In the genomic region with DNA sequence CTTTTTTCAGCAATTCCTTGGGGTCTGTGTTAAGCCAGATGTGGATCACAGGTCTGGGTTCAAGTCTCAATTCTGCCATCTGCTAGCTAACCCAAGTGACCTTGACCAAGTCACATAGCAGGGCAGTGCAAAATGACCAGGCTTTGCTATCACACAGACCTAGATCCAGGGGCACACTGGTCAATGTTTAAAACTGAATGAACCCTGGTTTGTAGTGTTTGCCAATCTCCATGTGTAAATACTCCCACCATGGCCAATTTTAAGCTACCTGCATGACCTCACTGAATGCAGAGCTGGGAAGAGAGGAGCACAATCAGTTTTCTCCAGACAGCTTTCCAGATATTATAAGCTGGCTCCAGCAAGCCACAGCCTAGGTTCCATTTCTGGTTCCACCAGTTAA, we compare ENCODE assay signal across 1 cellular context.
A peak's percentile ranks its signal among the peaks of the same experiment; 100 is the strongest.
TF ChIP-seq lines count a peak whose summit lies in the region.

No MANE protein-coding gene starts in this region.

TF ChIP-seq in HepG2, 621 proteins besides CTCF, POLR2A, EP300 and RAD21 (continued from another document):
- TF ChIP-seq RNF219 (CRISPR knock-in tag; IDR thresholded peaks at IDR 0.05) (no peak), FOXA1 (IDR thresholded peaks at IDR 0.05) (no peak), FOXA1 (CRISPR knock-in tag; IDR thresholded peaks at IDR 0.05) (peak; percentile 58; the same call in 1 of the 2 replicates), TBX3 (IDR thresholded peaks at IDR 0.05; ENCODE audit: borderline replicate concordance) (no peak), HNF4A (CRISPR knock-in tag; IDR thresholded peaks at IDR 0.05) (peak; percentile 72), ZNF891 (CRISPR knock-in tag; IDR thresholded peaks at IDR 0.05) (no peak), ZNF775 (CRISPR knock-in tag; IDR thresholded peaks at IDR 0.05; ENCODE audit: borderline replicate concordance) (no peak), MIXL1 (CRISPR knock-in tag; IDR thresholded peaks at IDR 0.05) (peak; percentile 52), ISL2 (CRISPR knock-in tag; IDR thresholded peaks at IDR 0.05) (peak; percentile 40; the same call in 1 of the 2 replicates), ISX (CRISPR knock-in tag; conservative IDR thresholded peaks at IDR 0.05) (no peak), KMT2B (CRISPR knock-in tag; IDR thresholded peaks at IDR 0.05) (no peak), ZNF503 (CRISPR knock-in tag; IDR thresholded peaks at IDR 0.05) (no peak), ZNF720 (CRISPR knock-in tag; IDR thresholded peaks at IDR 0.05) (no peak), HNF1B (CRISPR knock-in tag; IDR thresholded peaks at IDR 0.05) (no peak), MBNL3 (CRISPR knock-in tag; conservative IDR thresholded peaks at IDR 0.05) (no peak), SMARCC2 (IDR thresholded peaks at IDR 0.05) (no peak), PTBP1 (IDR thresholded peaks at IDR 0.05; ENCODE audit: low read depth, low read length, poor library complexity, severe bottlenecking) (no peak), GZF1 (CRISPR knock-in tag; IDR thresholded peaks at IDR 0.05) (no peak), ZNF253 (CRISPR knock-in tag; IDR thresholded peaks at IDR 0.05; ENCODE audit: borderline replicate concordance) (no peak), ZNF138 (CRISPR knock-in tag; IDR thresholded peaks at IDR 0.05; ENCODE audit: low read depth) (no peak)
- TF ChIP-seq, protein P1, sequence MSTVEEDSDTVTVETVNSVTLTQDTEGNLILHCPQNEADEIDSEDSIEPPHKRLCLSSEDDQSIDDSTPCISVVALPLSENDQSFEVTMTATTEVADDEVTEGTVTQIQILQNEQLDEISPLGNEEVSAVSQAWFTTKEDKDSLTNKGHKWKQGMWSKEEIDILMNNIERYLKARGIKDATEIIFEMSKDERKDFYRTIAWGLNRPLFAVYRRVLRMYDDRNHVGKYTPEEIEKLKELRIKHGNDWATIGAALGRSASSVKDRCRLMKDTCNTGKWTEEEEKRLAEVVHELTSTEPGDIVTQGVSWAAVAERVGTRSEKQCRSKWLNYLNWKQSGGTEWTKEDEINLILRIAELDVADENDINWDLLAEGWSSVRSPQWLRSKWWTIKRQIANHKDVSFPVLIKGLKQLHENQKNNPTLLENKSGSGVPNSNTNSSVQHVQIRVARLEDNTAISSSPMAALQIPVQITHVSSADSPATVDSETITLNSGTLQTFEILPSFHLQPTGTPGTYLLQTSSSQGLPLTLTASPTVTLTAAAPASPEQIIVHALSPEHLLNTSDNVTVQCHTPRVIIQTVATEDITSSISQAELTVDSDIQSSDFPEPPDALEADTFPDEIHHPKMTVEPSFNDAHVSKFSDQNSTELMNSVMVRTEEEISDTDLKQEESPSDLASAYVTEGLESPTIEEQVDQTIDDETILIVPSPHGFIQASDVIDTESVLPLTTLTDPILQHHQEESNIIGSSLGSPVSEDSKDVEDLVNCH (CRISPR knock-in tag; IDR thresholded peaks at IDR 0.05), result no peak
- TF ChIP-seq, protein P2, sequence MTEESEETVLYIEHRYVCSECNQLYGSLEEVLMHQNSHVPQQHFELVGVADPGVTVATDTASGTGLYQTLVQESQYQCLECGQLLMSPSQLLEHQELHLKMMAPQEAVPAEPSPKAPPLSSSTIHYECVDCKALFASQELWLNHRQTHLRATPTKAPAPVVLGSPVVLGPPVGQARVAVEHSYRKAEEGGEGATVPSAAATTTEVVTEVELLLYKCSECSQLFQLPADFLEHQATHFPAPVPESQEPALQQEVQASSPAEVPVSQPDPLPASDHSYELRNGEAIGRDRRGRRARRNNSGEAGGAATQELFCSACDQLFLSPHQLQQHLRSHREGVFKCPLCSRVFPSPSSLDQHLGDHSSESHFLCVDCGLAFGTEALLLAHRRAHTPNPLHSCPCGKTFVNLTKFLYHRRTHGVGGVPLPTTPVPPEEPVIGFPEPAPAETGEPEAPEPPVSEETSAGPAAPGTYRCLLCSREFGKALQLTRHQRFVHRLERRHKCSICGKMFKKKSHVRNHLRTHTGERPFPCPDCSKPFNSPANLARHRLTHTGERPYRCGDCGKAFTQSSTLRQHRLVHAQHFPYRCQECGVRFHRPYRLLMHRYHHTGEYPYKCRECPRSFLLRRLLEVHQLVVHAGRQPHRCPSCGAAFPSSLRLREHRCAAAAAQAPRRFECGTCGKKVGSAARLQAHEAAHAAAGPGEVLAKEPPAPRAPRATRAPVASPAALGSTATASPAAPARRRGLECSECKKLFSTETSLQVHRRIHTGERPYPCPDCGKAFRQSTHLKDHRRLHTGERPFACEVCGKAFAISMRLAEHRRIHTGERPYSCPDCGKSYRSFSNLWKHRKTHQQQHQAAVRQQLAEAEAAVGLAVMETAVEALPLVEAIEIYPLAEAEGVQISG (CRISPR knock-in tag; IDR thresholded peaks at IDR 0.05), result no peak
TF ChIP-seq in HepG2: peak in this region for 40.
